1 cellular context compared by ENCODE assay signal in genomic region chr15:56733131-56734012, GRCh38.
A peak's percentile ranks its signal among the peaks of the same experiment; 100 is the strongest.
TF ChIP-seq lines count a peak whose summit lies in the region.

Gene ZNF280D, minus strand, starts transcription at chr15:56733509. Its CDS starts 26,400 bp downstream, at chr15:56707109.

TF ChIP-seq in GM12878, 131 proteins besides CTCF, POLR2A, EP300 and RAD21 (continued from another document and continues in another):
- no peak for TF ChIP-seq PRDM15 (CRISPR knock-in tag; IDR thresholded peaks at IDR 0.05)
- peak; percentile 85 for TF ChIP-seq SP1 (IDR thresholded peaks at IDR 0.05; ENCODE audit: low read depth, low read length)
- no peak for TF ChIP-seq ZBED1 (IDR thresholded peaks at IDR 0.05; ENCODE audit: borderline replicate concordance)
- TF ChIP-seq CEBPB (IDR thresholded peaks at IDR 0.05; ENCODE audit: borderline replicate concordance in 1 of 2, low read depth in 2 of 2, low read length in 2 of 2) = no peak
- peak; percentile 2; the same call in 1 of the 2 replicates for TF ChIP-seq ZNF24 (IDR thresholded peaks at IDR 0.05)
- peak; percentile 72 for TF ChIP-seq KLF5 (IDR thresholded peaks at IDR 0.05; ENCODE audit: partially characterized antibody)
- peak; percentile 61; the same call in 1 of the 2 replicates for TF ChIP-seq LARP7 (IDR thresholded peaks at IDR 0.05)
- TF ChIP-seq BHLHE40 (IDR thresholded peaks at IDR 0.05; ENCODE audit: borderline replicate concordance in 1 of 2, low read depth in 2 of 2, low read length in 1 of 2) = peak; percentile 78 to 91; a peak in 3 of 4 replicates
- TF ChIP-seq ZBTB33 (IDR thresholded peaks at IDR 0.05) = peak; percentile 28; the same call in 1 of the 2 replicates
- TF ChIP-seq ETV6 (conservative IDR thresholded peaks at IDR 0.05 in 1 of 2, IDR thresholded peaks at IDR 0.05 in 1 of 2; ENCODE audit: borderline replicate concordance in 1 of 2, low read depth in 1 of 2) = no peak
- TF ChIP-seq ZNF207 (IDR thresholded peaks at IDR 0.05; ENCODE audit: borderline replicate concordance) = 0 out of 2 replicates have a peak, but pooled peaks have one; percentile 25
- peak; percentile 87 for TF ChIP-seq ZNF687 (IDR thresholded peaks at IDR 0.05)
- TF ChIP-seq RFX5 (IDR thresholded peaks at IDR 0.05; ENCODE audit: low read depth, low read length) = no peak
- TF ChIP-seq YBX1 (IDR thresholded peaks at IDR 0.05) = no peak
- peak; percentile 59; the same call in 1 of the 2 replicates for TF ChIP-seq POLR2AphosphoS5 (IDR thresholded peaks at IDR 0.05; ENCODE audit: low read length)
- TF ChIP-seq RCOR1 (conservative IDR thresholded peaks at IDR 0.05; ENCODE audit: low read depth, low read length) = 0 out of 2 replicates have a peak, but pooled peaks have one; percentile 36
- TF ChIP-seq ZBTB40 (IDR thresholded peaks at IDR 0.05; ENCODE audit: borderline replicate concordance) = no peak
- TF ChIP-seq USF1 (IDR thresholded peaks at IDR 0.05; ENCODE audit: borderline replicate concordance, extremely low read length, insufficient read depth, low read depth, low read length) = no peak
- TF ChIP-seq IKZF2 (IDR thresholded peaks at IDR 0.05) = 0 out of 4 replicates have a peak, but pooled peaks of 1 of the 2 experiments have one; percentile 12
- TF ChIP-seq KDM1A (IDR thresholded peaks at IDR 0.05; ENCODE audit: borderline replicate concordance) = no peak
- TF ChIP-seq MXI1 (IDR thresholded peaks at IDR 0.05; ENCODE audit: low read depth, low read length) = no peak
- TF ChIP-seq SRF (IDR thresholded peaks at IDR 0.05; ENCODE audit: low read depth in 2 of 2, low read length in 2 of 2) = no peak
- TF ChIP-seq BACH1 (IDR thresholded peaks at IDR 0.05; ENCODE audit: borderline replicate concordance) = 0 out of 2 replicates have a peak, but pooled peaks have one; percentile 51
- TF ChIP-seq MLLT1 (IDR thresholded peaks at IDR 0.05) = 0 out of 2 replicates have a peak, but pooled peaks have one; percentile 29
- no peak for TF ChIP-seq BCL11A (IDR thresholded peaks at IDR 0.05; ENCODE audit: low read depth, low read length)
- TF ChIP-seq MAX (IDR thresholded peaks at IDR 0.05; ENCODE audit: low read depth, low read length) = peak; percentile 95
- TF ChIP-seq FOXM1 (IDR thresholded peaks at IDR 0.05; ENCODE audit: low read depth, low read length) = no peak
- 0 out of 2 replicates have a peak, but pooled peaks have one; percentile 15 for TF ChIP-seq CBX5 (IDR thresholded peaks at IDR 0.05; ENCODE audit: low read depth)
- TF ChIP-seq NFYA (IDR thresholded peaks at IDR 0.05; ENCODE audit: borderline replicate concordance, low read depth, low read length) = no peak
- TF ChIP-seq SMC3 (IDR thresholded peaks at IDR 0.05; ENCODE audit: borderline replicate concordance, low read length) = no peak
- TF ChIP-seq ZSCAN29 (IDR thresholded peaks at IDR 0.05) = no peak
- no peak for TF ChIP-seq SREBF2 (IDR thresholded peaks at IDR 0.05; ENCODE audit: low read length)
- TF ChIP-seq SMARCA5 (IDR thresholded peaks at IDR 0.05) = 0 out of 2 replicates have a peak, but pooled peaks have one; percentile 30
- no peak for TF ChIP-seq USF2 (IDR thresholded peaks at IDR 0.05; ENCODE audit: borderline replicate concordance, low read depth, low read length)
- TF ChIP-seq NFXL1 (IDR thresholded peaks at IDR 0.05; ENCODE audit: borderline replicate concordance) = 0 out of 2 replicates have a peak, but pooled peaks have one; percentile 26
- peak; percentile 64 for TF ChIP-seq ZNF217 (IDR thresholded peaks at IDR 0.05)
- TF ChIP-seq TBL1XR1 (IDR thresholded peaks at IDR 0.05; ENCODE audit: low read depth, low read length) = 0 out of 2 replicates have a peak, but pooled peaks have one; percentile 27
- TF ChIP-seq IRF5 (IDR thresholded peaks at IDR 0.05; ENCODE audit: borderline replicate concordance) = no peak
